In genomic region chr1:112716133-112716720, GRCh38 we compare ENCODE assay signal across 9 cellular contexts. TPM values are rescaled to one million over a fixed set of nuclear protein-coding genes. Genes with fewer than 3 reads are reported as not detected.
DNase-seq lines count a peak whose midpoint lies in the region; ATAC-seq and TF ChIP-seq lines count a peak whose summit lies in the region.
"Had no signal": no experiment of that assay in that cellular context is flagged by ENCODE, and none has a peak within 500 bp of the region (broad histone marks: within the 10 kb centered on the region; RNA-seq: fewer than 3 reads in every experiment).

No MANE protein-coding gene starts in this region.

- H4K8ac ChIP-seq in trophoblast cell (ENCODE audit: low read depth, low read length) = no peak overlapping the region

- 16% methylated on average over 13 of the region's 13 CpGs for WGBS in heart right ventricle, 2 donors
- WGBS in trophoblast cell (ENCODE audit: extremely low coverage, insufficient coverage, insufficient read length) = no CpG with 5 or more reads among the region's 13 CpGs
- WGBS in tibial nerve, 2 donors = 12 to 18% methylated on average over 13 of the region's 13 CpGs

- H3K18ac ChIP-seq in trophoblast cell (ENCODE audit: low read length) = no peak overlapping the region

- peak overlapping the region; percentile 76 for H3K4me3 Mint-ChIP-seq in activated naive CD8-positive, alpha-beta T cell treated with anti-CD3 and anti-CD28 coated beads, Interleukin-2, amount 50 U/mL, for 24 hours

- ATAC-seq in GM21723 (IDR thresholded peaks at IDR 0.05; ENCODE audit: unreplicated experiment) = peak; percentile 42
- ATAC-seq in activated naive CD8-positive, alpha-beta T cell treated with anti-CD3 and anti-CD28 coated beads, Interleukin-2, amount 50 U/mL, for 24 hours = peak; percentile 45
- ATAC-seq in heart right ventricle = peak; percentile 61 to 91 (median 80)

- peak overlapping the region; percentile 42; the same call in 1 of the 2 replicates for H3K9ac ChIP-seq in SU-DHL-6 (ENCODE audit: low read length)
- H3K9ac ChIP-seq in trophoblast cell (ENCODE audit: low read length) = no peak overlapping the region

- no peak overlapping the region for H3K23ac ChIP-seq in trophoblast cell (ENCODE audit: low read length)

- no peak for TF ChIP-seq EP300 in tibial nerve (IDR thresholded peaks at IDR 0.05)

- no peak overlapping the region for H4K91ac ChIP-seq in trophoblast cell (ENCODE audit: low read depth, low read length)

- H3F3A ChIP-seq in SU-DHL-6 (ENCODE audit: insufficient read depth) = peaks cover 11% of the 10 kb centered on the region; the same call in 1 of the 2 replicates

- H3K4me1 Mint-ChIP-seq in activated naive CD8-positive, alpha-beta T cell treated with anti-CD3 and anti-CD28 coated beads, Interleukin-2, amount 50 U/mL, for 24 hours = peaks cover 30% of the 10 kb centered on the region

- peaks cover 2 to 35% (median 23%) of the 10 kb centered on the region in 9 donors for H3K4me1 ChIP-seq in heart right ventricle
- H3K4me1 ChIP-seq in trophoblast cell (ENCODE audit: control insufficient read depth in 1 of 2, insufficient read depth in 2 of 2, low read length in 2 of 2) = peaks cover 8 to 17% of the 10 kb centered on the region in 2 experiments
- peaks cover 0 to 32% (median 14%) of the 10 kb centered on the region in 4 donors for H3K4me1 ChIP-seq in tibial nerve

- H2BK12ac ChIP-seq in trophoblast cell (ENCODE audit: low read length) = peak overlapping the region; percentile 5

- no peak overlapping the region for H3K27ac Mint-ChIP-seq in activated naive CD8-positive, alpha-beta T cell treated with anti-CD3 and anti-CD28 coated beads, Interleukin-2, amount 50 U/mL, for 24 hours

- H2BK120ac ChIP-seq in trophoblast cell (ENCODE audit: insufficient read depth, low read length, poor library complexity) = no peak overlapping the region

- H3K4me3 ChIP-seq in SU-DHL-6 (ENCODE audit: insufficient read depth, low read length, poor library complexity, severe bottlenecking) = peak overlapping the region; percentile 57
- peak overlapping the region; percentile 55 to 81 (median 71) for H3K4me3 ChIP-seq in heart right ventricle
- H3K4me3 ChIP-seq in trophoblast cell (ENCODE audit: low read depth, low read length) = no peak overlapping the region
- H3K4me3 ChIP-seq in tibial nerve = peak overlapping the region; percentile 51 to 82 (median 73)

- H2AFZ ChIP-seq in SU-DHL-6 (ENCODE audit: low read depth, low read length, severe bottlenecking) (no peak overlapping the region), trophoblast cell (ENCODE audit: insufficient read depth, low read length, poor library complexity) (no peak overlapping the region)

- H3K27me3 ChIP-seq in SU-DHL-6 (ENCODE audit: low read length) = no peaks in the 10 kb centered on the region
- H3K27me3 ChIP-seq in heart right ventricle = peaks cover 0 to 30% (median 12%) of the 10 kb centered on the region in 7 donors
- H3K27me3 ChIP-seq in trophoblast cell (ENCODE audit: insufficient read depth, low read length) = no peaks in the 10 kb centered on the region
- peaks cover 0 to 4% of the 10 kb centered on the region in 2 donors for H3K27me3 ChIP-seq in tibial nerve

- H3K4me2 ChIP-seq in SU-DHL-6 (ENCODE audit: low read depth, low read length, poor library complexity, severe bottlenecking) = peak overlapping the region; percentile 67
- H3K4me2 ChIP-seq in trophoblast cell (ENCODE audit: low read length) = peak overlapping the region; percentile 99

- DNase-seq in COLO829 (ENCODE audit: low spot score) = peak; percentile 63
- DNase-seq in NCI-H1105 treated with DMSO at 0.1 percent for 48 hours (lab: John Stamatoyannopoulos, UW) = peak; percentile 81
- DNase-seq in activated naive CD8-positive, alpha-beta T cell treated with anti-CD3 and anti-CD28 coated beads, Interleukin-2, amount 50 U/mL, for 24 hours = peak; percentile 87
- peak; percentile 82 to 88 for DNase-seq in heart right ventricle
- DNase-seq in trophoblast cell = peak; percentile 92 to 98
- peak; percentile 66 to 85 for DNase-seq in tibial nerve (ENCODE audit: low spot score in 2 of 2)

- TF ChIP-seq POLR2A in tibial nerve (IDR thresholded peaks at IDR 0.05) = no peak

- H2BK5ac ChIP-seq in trophoblast cell (ENCODE audit: low read depth, low read length, poor library complexity) = no peak overlapping the region

- no peaks in the 10 kb centered on the region for H3K79me2 ChIP-seq in SU-DHL-6 (ENCODE audit: insufficient read depth, low read length)
- no peaks in the 10 kb centered on the region for H3K79me2 ChIP-seq in trophoblast cell (ENCODE audit: control insufficient read depth, insufficient read depth, low read length, poor library complexity)

- no peaks in the 10 kb centered on the region for H3K36me3 Mint-ChIP-seq in activated naive CD8-positive, alpha-beta T cell treated with anti-CD3 and anti-CD28 coated beads, Interleukin-2, amount 50 U/mL, for 24 hours (ENCODE audit: low read depth)

- intact Hi-C loops in heart right ventricle (cut with DNase I) = loop anchor here (1.0 to 10.0 kb wide), 16 partner anchors 86 to 961 kb away; partner anchors contain the start of genes LRIG2 (in 7 of the 10) and SLC16A1 (in 3 of the 10)

- H3K4ac ChIP-seq in trophoblast cell (ENCODE audit: low read depth, low read length) = no peak overlapping the region

- no peaks in the 10 kb centered on the region for H3K79me1 ChIP-seq in trophoblast cell (ENCODE audit: low read length)

- no peaks in the 10 kb centered on the region for H3K9me2 ChIP-seq in SU-DHL-6 (replicated peaks; ENCODE audit: insufficient read depth, low read length)

- no peak overlapping the region for H3K27ac ChIP-seq in SU-DHL-6 (ENCODE audit: low read depth, low read length)
- peak overlapping the region in 9 of 10 donors; percentile 67 to 88 (median 78) for H3K27ac ChIP-seq in heart right ventricle
- no peak overlapping the region for H3K27ac ChIP-seq in trophoblast cell (ENCODE audit: low read depth, low read length)
- H3K27ac ChIP-seq in tibial nerve = peak overlapping the region; percentile 53 to 80 (median 64)

- no peak overlapping the region for H3K14ac ChIP-seq in trophoblast cell (ENCODE audit: low read length)

- H4K20me1 ChIP-seq in SU-DHL-6 (ENCODE audit: low read depth, low read length) = no peaks in the 10 kb centered on the region

- no peaks in the 10 kb centered on the region for H3K9me3 ChIP-seq in SU-DHL-6 (ENCODE audit: insufficient read depth, low read length)
- no peaks in the 10 kb centered on the region for H3K9me3 ChIP-seq in heart right ventricle
- no peaks in the 10 kb centered on the region for H3K9me3 ChIP-seq in trophoblast cell (ENCODE audit: insufficient read depth, low read depth, low read length)
- no peaks in the 10 kb centered on the region for H3K9me3 ChIP-seq in tibial nerve

- no peak overlapping the region for H2AK5ac ChIP-seq in trophoblast cell (ENCODE audit: low read length)

- H3K27me3 Mint-ChIP-seq in activated naive CD8-positive, alpha-beta T cell treated with anti-CD3 and anti-CD28 coated beads, Interleukin-2, amount 50 U/mL, for 24 hours = peaks cover 28% of the 10 kb centered on the region

- no peak overlapping the region for H4K12ac ChIP-seq in trophoblast cell (ENCODE audit: low read depth, low read length)

- no peaks in the 10 kb centered on the region for H3K36me3 ChIP-seq in SU-DHL-6 (ENCODE audit: low read length)
- no peaks in the 10 kb centered on the region for H3K36me3 ChIP-seq in heart right ventricle
- H3K36me3 ChIP-seq in trophoblast cell (ENCODE audit: control insufficient read depth in 1 of 2, insufficient read depth in 2 of 2, low read length in 2 of 2) = no peaks in the 10 kb centered on the region
- H3K36me3 ChIP-seq in tibial nerve = no peaks in the 10 kb centered on the region

- H3K9me3 Mint-ChIP-seq in activated naive CD8-positive, alpha-beta T cell treated with anti-CD3 and anti-CD28 coated beads, Interleukin-2, amount 50 U/mL, for 24 hours = no peaks in the 10 kb centered on the region
- H3K9me3 Mint-ChIP-seq: dendritic cell treated with granulocyte-macrophage colony-stimulating factor and Interleukin-4, amounts not matched to agents 40 ng/mL and 50 ng/mL, for 4 days had no signal

- TF ChIP-seq CTCF in SU-DHL-6 (IDR thresholded peaks at IDR 0.05; ENCODE audit: insufficient read depth, low read length, poor library complexity, severe bottlenecking) (peak; percentile 84), heart right ventricle (IDR thresholded peaks at IDR 0.05) (peak; percentile 89 to 98 (median 95)), tibial nerve (IDR thresholded peaks at IDR 0.05) (peak; percentile 87 to 95 (median 92))

RNA-seq across cellular contexts. Expression of gene PPM1J, which starts 1.1 kb away (rescaled TPM):
- total RNA-seq in heart right ventricle (10 to 100 TPM in 1 of 10 donors, 1 to 10 TPM in 9; 5.8 to 11.0 (median 8.5) TPM), tibial nerve (1 to 10 TPM in 3 of 4 donors, under 1 TPM in 1; 0.66 to 3.3 (median 1.8) TPM)
- 1 to 10 TPM; 2.4 to 8.4 TPM for polyA plus RNA-seq in heart right ventricle
- polyA plus RNA-seq in trophoblast cell (2013) = 2.2 and 2.3 TPM in 2 replicates

RNA-seq across cellular contexts. Expression of gene RHOC, which starts 9.3 kb away (rescaled TPM):
- total RNA-seq in heart right ventricle (100 to 1,000 TPM; 115 to 225 (median 158) TPM), tibial nerve (100 to 1,000 TPM; 225 to 297 (median 293) TPM)
- 100 to 1,000 TPM; 156 to 408 TPM for polyA plus RNA-seq in heart right ventricle
- 286 and 295 TPM in 2 replicates for polyA plus RNA-seq in trophoblast cell (2013)

RNA-seq across cellular contexts. Expression of gene MOV10, which starts 41.8 kb away (rescaled TPM):
- 10 to 100 TPM in 8 of 10 donors, 1 to 10 TPM in 2; 6.3 to 25.8 (median 13.9) TPM for total RNA-seq in heart right ventricle
- polyA plus RNA-seq in heart right ventricle = 10 to 100 TPM; 17.8 to 69.4 TPM
- polyA plus RNA-seq in trophoblast cell (2013) = 55.1 and 55.6 TPM in 2 replicates
- total RNA-seq in tibial nerve = 10 to 100 TPM; 30.6 to 69.9 (median 43.8) TPM

Comparison
In these comparisons a context has a peak if more than half of its experiments do, and no peak if none do; other contexts are left out.
1. H3K27ac ChIP-seq: peak in heart right ventricle (9 of 10) and tibial nerve (4 of 4); none in SU-DHL-6 (single experiment) and trophoblast cell (single experiment).
2. Peak in every context shown above with its lines, with median percentiles within 50 percentile points of each other: DNase-seq, ATAC-seq and CTCF ChIP-seq.